8 cellular contexts compared by ENCODE assay signal in genomic region chrX:48071064-48071985, GRCh38. TPM values are rescaled to one million over a fixed set of nuclear protein-coding genes. Genes with fewer than 3 reads are reported as not detected.
A peak's percentile ranks its signal among the peaks of the same experiment; 100 is the strongest.
DNase-seq lines count a peak whose midpoint lies in the region; ATAC-seq and TF ChIP-seq lines count a peak whose summit lies in the region.

Gene ZNF630 (minus strand): TSS chrX:48071640. CDS start chrX:48066886, 4,754 bp downstream.

- intact Hi-C loops in OCI-LY7 (cut with micrococcal nuclease; ENCODE audit: unreplicated experiment) (no loop called here), stomach (cut with DNase I; ENCODE audit: low total_unique reads) (no loop called here)

- peaks cover 4% of the 10 kb centered on the region for H3K27me3 Mint-ChIP-seq in neural progenitor cell (ENCODE audit: insufficient read depth, low read depth)

- no peak within 1 kb of the TSS for H3K27ac Mint-ChIP-seq in neural progenitor cell

- H3K79me2 ChIP-seq in OCI-LY7 (ENCODE audit: insufficient read depth, low read depth, low read length) (no peaks in the 10 kb centered on the region), neural progenitor cell (ENCODE audit: low read depth) (no peaks in the 10 kb centered on the region)

- H2AFZ ChIP-seq in OCI-LY7 (ENCODE audit: low read length) (peak within 1 kb of the TSS; percentile 96), neural progenitor cell (replicated peaks) (peak within 1 kb of the TSS; percentile 75)

- H3K9ac ChIP-seq in neural progenitor cell: no peak within 1 kb of the TSS

- peaks cover 3% of the 10 kb centered on the region for H3K36me3 Mint-ChIP-seq in neural progenitor cell

- POLR2A ChIA-PET in OCI-LY7 (lab: Charles Lee): no interaction called here

- no peak for TF ChIP-seq POLR2A in stomach (IDR thresholded peaks at IDR 0.05)

- H3K4me3 ChIP-seq in OCI-LY7 (ENCODE audit: low read depth, low read length, poor library complexity, severe bottlenecking): peak within 1 kb of the TSS; percentile 76
- H3K4me3 ChIP-seq in foreskin fibroblast (ENCODE audit: low read depth in 1 of 2, low read length in 2 of 2): peak within 1 kb of the TSS; percentile 65 to 66
- peak within 1 kb of the TSS; percentile 55 for H3K4me3 ChIP-seq in neural progenitor cell
- H3K4me3 ChIP-seq in stomach: peak within 1 kb of the TSS; percentile 50 to 68 (median 60)

- H3K4me1 ChIP-seq in OCI-LY7 (ENCODE audit: insufficient read depth, low read length, poor library complexity, severe bottlenecking): peaks cover 18% of the 10 kb centered on the region
- H3K4me1 ChIP-seq in neural progenitor cell: no peaks in the 10 kb centered on the region
- no peaks in the 10 kb centered on the region for H3K4me1 ChIP-seq in stomach

- TF ChIP-seq CTCF in OCI-LY7 (conservative IDR thresholded peaks at IDR 0.05; ENCODE audit: low read length) (no peak), foreskin fibroblast (IDR thresholded peaks at IDR 0.05; ENCODE audit: low read depth, low read length) (no peak), neural progenitor cell (IDR thresholded peaks at IDR 0.05) (no peak), stomach (IDR thresholded peaks at IDR 0.05) (no peak)

- DNase-seq in AG08396 (ENCODE audit: low spot score) (peak; percentile 47), GM19238 (ENCODE audit: insufficient read length, low spot score) (peak; percentile 86), OCI-LY7 (ENCODE audit: low spot score) (peak; percentile 79), foreskin fibroblast (peak; percentile 5 to 59), neural progenitor cell (ENCODE audit: low spot score) (peak; percentile 79), stomach (peak; percentile 82)
- peak; percentile 34 for DNase-seq in activated gamma-delta T cell treated with anti-CD3 and anti-CD28 coated beads, Interleukin-2, amount 50 U/mL, for 16 hours (ENCODE audit: low read depth)

- H3F3A ChIP-seq in neural progenitor cell (ENCODE audit: low read depth): no peaks in the 10 kb centered on the region

- H3K36me3 ChIP-seq in OCI-LY7 (ENCODE audit: insufficient read depth, low read length) (no peaks in the 10 kb centered on the region; the same call in 1 of the 2 replicates), neural progenitor cell (no peaks in the 10 kb centered on the region), stomach (no peaks in the 10 kb centered on the region)

- no peaks in the 10 kb centered on the region for H3K9me3 ChIP-seq in OCI-LY7 (ENCODE audit: low read length)
- H3K9me3 ChIP-seq in neural progenitor cell (ENCODE audit: low read depth): no peaks in the 10 kb centered on the region
- H3K9me3 ChIP-seq in stomach: no peaks in the 10 kb centered on the region

- no TSS peak for BruUV-seq in OCI-LY7 (replicated peaks; lab: Mats Ljungman, UMichigan)

- peak; percentile 84 for ATAC-seq in HG03520 (IDR thresholded peaks at IDR 0.05; ENCODE audit: unreplicated experiment)

- H4K20me1 ChIP-seq in OCI-LY7 (ENCODE audit: insufficient read depth, low read length) (no peaks in the 10 kb centered on the region), neural progenitor cell (ENCODE audit: low read depth) (no peaks in the 10 kb centered on the region)

- H3K27ac ChIP-seq in OCI-LY7 (ENCODE audit: low read depth, low read length, poor library complexity, severe bottlenecking) (peak within 1 kb of the TSS; percentile 49), neural progenitor cell (peak within 1 kb of the TSS; percentile 49), stomach (peak within 1 kb of the TSS; percentile 61 to 90 (median 89))

- H3K9me2 ChIP-seq in OCI-LY7 (ENCODE audit: insufficient read depth, low read length): no peaks in the 10 kb centered on the region

- H3K4me3 Mint-ChIP-seq in neural progenitor cell: peak within 1 kb of the TSS; percentile 81

- CTCF ChIA-PET in OCI-LY7 (lab: Charles Lee; ENCODE audit: unreplicated experiment): no interaction called here

- 0 to 31% (median 5%) methylated on average over 28 to 48 of the region's 48 CpGs for WGBS in stomach, 5 donors

- H3K4me1 Mint-ChIP-seq in neural progenitor cell: peaks cover 4% of the 10 kb centered on the region

- TF ChIP-seq EP300 in stomach (IDR thresholded peaks at IDR 0.05): no peak

- H3K4me2 ChIP-seq in OCI-LY7 (ENCODE audit: low read length) (peak within 1 kb of the TSS; percentile 70), neural progenitor cell (peak within 1 kb of the TSS; percentile 72)

- no peaks in the 10 kb centered on the region for H3K27me3 ChIP-seq in neural progenitor cell
- H3K27me3 ChIP-seq in stomach: no peaks in the 10 kb centered on the region

- peaks cover 29% of the 10 kb centered on the region for H3K9me3 Mint-ChIP-seq in neural progenitor cell

RNA-seq across cellular contexts. Expression of gene ZNF630, which starts in this region (rescaled TPM):
- 2.7 and 4.0 TPM in 2 replicates for total RNA-seq in OCI-LY7 (2014; rRNA removed; shearing (Covaris generic))
- total RNA-seq in OCI-LY7 (2022): 1.3 and 1.9 TPM in 2 replicates
- 2.1 and 2.4 TPM in 2 replicates for total RNA-seq in neural progenitor cell (ENCODE audit: low replicate concordance)
- total RNA-seq in stomach: 10 to 100 TPM in 2 of 5 donors, 1 to 10 TPM in 3; 1.6 to 13.3 (median 6.1) TPM
- 1 to 10 TPM; 1.8 to 2.6 (median 1.8) TPM for polyA plus RNA-seq in stomach

Comparison
In these comparisons a context has a peak if more than half of its experiments do, and no peak if none do; other contexts are left out.
1. Peak in every context shown above with its lines: DNase-seq, ATAC-seq, H3K4me3 ChIP-seq and H3K27ac ChIP-seq.
2. DNase-seq: peak in every context shown above with its lines; median percentile 86 in GM19238; 82 in stomach; 79 in OCI-LY7; 79 in neural progenitor cell; 47 in AG08396; 34 in activated gamma-delta T cell treated with anti-CD3 and anti-CD28 coated beads, Interleukin-2, amount 50 U/mL, for 16 hours; 32 in foreskin fibroblast.